9 cellular contexts compared by ENCODE assay signal in the genomic region with DNA sequence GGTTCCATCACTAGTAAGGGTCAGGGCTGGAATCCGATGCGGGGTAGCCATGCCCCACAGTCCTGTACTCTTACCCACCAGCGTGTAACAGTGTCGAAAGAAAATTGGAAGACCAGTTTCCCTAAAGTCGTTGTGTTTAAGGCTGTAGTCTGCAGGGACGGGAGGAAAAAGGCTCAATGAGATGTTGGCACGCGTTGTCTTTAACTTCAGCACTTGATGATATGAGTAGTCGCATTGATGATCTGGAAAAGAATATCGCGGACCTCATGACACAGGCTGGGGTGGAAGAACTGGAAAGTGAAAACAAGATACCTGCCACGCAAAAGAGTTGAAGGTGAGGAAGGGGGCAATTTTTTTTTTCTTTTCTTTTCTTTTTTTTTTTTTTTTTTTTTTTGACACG. TPM values are rescaled to one million over a fixed set of nuclear protein-coding genes. Genes with fewer than 3 reads are reported as not detected.
DNase-seq lines count a peak whose midpoint lies in the region; ATAC-seq and TF ChIP-seq lines count a peak whose summit lies in the region.
"Had no signal": no experiment of that assay in that cellular context is flagged by ENCODE, and none has a peak within 500 bp of the region (broad histone marks: within the 10 kb centered on the region; RNA-seq: fewer than 3 reads in every experiment).

No MANE protein-coding gene starts in this region.

- peaks cover 12 to 62% (median 30%) of the 10 kb centered on the region in 4 donors for H3K4me1 Mint-ChIP-seq in naive thymus-derived CD8-positive, alpha-beta T cell

- DNase-seq in AG04450 (ENCODE audit: low read depth, low spot score) (no peak), coronary artery (ENCODE audit: low spot score) (no peak), kidney glomerular epithelial cell (lab: John Stamatoyannopoulos, UW) (no peak), pons (ENCODE audit: low spot score) (no peak), NCI-H1105 treated with DMSO at 0.1 percent for 48 hours (lab: John Stamatoyannopoulos, UW) (no peak)
- no peak for DNase-seq in Jurkat, Clone E6-1 (ENCODE audit: low read depth, low spot score)
- DNase-seq in naive thymus-derived CD8-positive, alpha-beta T cell, result no peak
- DNase-seq: activated CD8-positive, alpha-beta memory T cell treated with anti-CD3 and anti-CD28 coated beads, Interleukin-2, amount 50 U/mL, for 48 hours had no signal

- H3K4me3 ChIP-seq in AG04450 (ENCODE audit: low read depth, low read length) (peak overlapping the region; percentile 86), coronary artery (peak overlapping the region; percentile 94)
- peak overlapping the region; percentile 86 for H3K4me3 ChIP-seq in Jurkat, Clone E6-1 (ENCODE audit: low read length)

- H3K27ac ChIP-seq in AG04450 (ENCODE audit: low read depth, low read length) (no peak overlapping the region), coronary artery (no peak overlapping the region)

- H3K27me3 Mint-ChIP-seq in naive thymus-derived CD8-positive, alpha-beta T cell, result peaks cover 0 to under 1% (median 0%) of the 10 kb centered on the region in 5 donors

- peaks cover 0 to 3% (median 0%) of the 10 kb centered on the region in 9 donors for H3K9me3 Mint-ChIP-seq in naive thymus-derived CD8-positive, alpha-beta T cell

- TF ChIP-seq CTCF in AG04450 (IDR thresholded peaks at IDR 0.05; ENCODE audit: low read depth, low read length) (no peak), coronary artery (IDR thresholded peaks at IDR 0.05) (no peak)

- CTCF ChIA-PET in AG04450 (lab: Charles Lee), result interaction anchor here (0.6 to 0.7 kb wide), 2 partner anchors 25 to 817 kb away, joined by 4 to 8 read pairs; no protein-coding TSS in a partner anchor

- H3K27ac Mint-ChIP-seq in naive thymus-derived CD8-positive, alpha-beta T cell, result peak overlapping the region; percentile 84 to 98 (median 92)

- ATAC-seq in naive thymus-derived CD8-positive, alpha-beta T cell, result no peak
- ATAC-seq in GM18909 (IDR thresholded peaks at IDR 0.05; ENCODE audit: poor library complexity, unreplicated experiment), result no peak

- H3K9me3 ChIP-seq in AG04450 (ENCODE audit: control insufficient read depth, insufficient read depth, low read length), result no peaks in the 10 kb centered on the region

- H3K36me3 Mint-ChIP-seq in naive thymus-derived CD8-positive, alpha-beta T cell, result peaks cover 0 to 49% (median 15%) of the 10 kb centered on the region in 3 donors

- H3K27me3 ChIP-seq in AG04450 (ENCODE audit: control insufficient read depth, insufficient read depth, low read length), result no peaks in the 10 kb centered on the region

- POLR2A ChIA-PET in AG04450 (lab: Yijun Ruan, JAX), result no interaction called here
- POLR2A ChIA-PET in naive thymus-derived CD8-positive, alpha-beta T cell (lab: Charles Lee), result no interaction called here

- peak overlapping the region; percentile 95 to 98 (median 96) for H3K4me3 Mint-ChIP-seq in naive thymus-derived CD8-positive, alpha-beta T cell

RNA-seq across cellular contexts. Expression of a gene that starts 1.3 kb away (rescaled TPM):
- polyA plus RNA-seq in AG04450 (2011; rRNA removed), result 261 and 289 TPM in 2 replicates
- polyA minus RNA-seq in AG04450 (2011; rRNA and poly(A)+ RNA removed), result 57.4 and 61.5 TPM in 2 replicates
- polyA plus RNA-seq in Jurkat, Clone E6-1 (2012; ENCODE audit: insufficient read depth, insufficient read length), result 162 TPM
- 10 to 100 TPM; 25.3 to 30.1 TPM for total RNA-seq in naive thymus-derived CD8-positive, alpha-beta T cell
- polyA plus RNA-seq in naive thymus-derived CD8-positive, alpha-beta T cell, result 10 to 100 TPM; 17.6 to 25.6 (median 20.8) TPM
